16 cellular contexts compared by ENCODE assay signal in genomic region chr12:109553471-109553870, GRCh38. TPM values are rescaled to one million over a fixed set of nuclear protein-coding genes. Genes with fewer than 3 reads are reported as not detected.
DNase-seq lines count a peak whose midpoint lies in the region; ATAC-seq and TF ChIP-seq lines count a peak whose summit lies in the region.
"Had no signal": no experiment of that assay in that cellular context is flagged by ENCODE, and none has a peak within 500 bp of the region (broad histone marks: within the 10 kb centered on the region; RNA-seq: fewer than 3 reads in every experiment).

No MANE protein-coding gene starts in this region.

- H3K4me1 ChIP-seq in lower lobe of right lung: no peaks in the 10 kb centered on the region

- no peak for TF ChIP-seq CTCF in lower lobe of right lung (IDR thresholded peaks at IDR 0.05)

- intact Hi-C loops in lower lobe of right lung (cut with DNase I): no loop called here

- H3K27ac ChIP-seq in lower lobe of right lung: no peak overlapping the region
- H3K27ac ChIP-seq: Peyer's patch had no signal

- H3K9me3 ChIP-seq in lower lobe of right lung: no peaks in the 10 kb centered on the region
- H3K9me3 ChIP-seq: Peyer's patch had no signal

- no peak for ATAC-seq in lower lobe of right lung
- ATAC-seq: CD8-positive, alpha-beta T cell had no signal

- H3K27me3 ChIP-seq in lower lobe of right lung (ENCODE audit: low read depth): peaks cover 24% of the 10 kb centered on the region
- H3K27me3 ChIP-seq: Peyer's patch had no signal

- DNase-seq in GM03348 (ENCODE audit: low spot score) (peak; percentile 44), glomerular visceral epithelial cell (ENCODE audit: extremely low spot score) (peak; percentile 36), non-pigmented ciliary epithelial cell (ENCODE audit: low read depth) (peak; percentile 34), lower lobe of right lung (no peak), T1000 (lab: John Stamatoyannopoulos, UW) (no peak)
- DNase-seq in stimulated activated naive CD4-positive, alpha-beta T cell (lab: John Stamatoyannopoulos, UW): no peak
- DNase-seq: CD8-positive, alpha-beta T cell; DMS79 treated with DMSO at 0.1 percent for 48 hours; GOT3; KG1; NCI-H1092; NCI-H2081 treated with DMSO at 0.1 percent for 48 hours; NCI-H510A treated with DMSO at 0.1 percent for 48 hours; Peyer's patch; SHP77 treated with DMSO at 0.1 percent for 48 hours had no signal

- H3K4me3 ChIP-seq in lower lobe of right lung: no peak overlapping the region
- H3K4me3 ChIP-seq: Peyer's patch had no signal

- H3K36me3 ChIP-seq in lower lobe of right lung: no peaks in the 10 kb centered on the region

- 0 out of 2 replicates have a peak, but pooled peaks have one; percentile 8 for TF ChIP-seq POLR2A in Raji (IDR thresholded peaks at IDR 0.05; ENCODE audit: insufficient read depth, low read depth, low read length)

RNA-seq across cellular contexts. Expression of gene MMAB, which starts 19.8 kb away (rescaled TPM):
- total RNA-seq in lower lobe of right lung: 55.0 TPM

RNA-seq across cellular contexts. Expression of gene MVK, which starts 20.1 kb away (rescaled TPM):
- total RNA-seq in lower lobe of right lung: 25.1 TPM

Comparison
In these comparisons a context has a peak if more than half of its experiments do, and no peak if none do; other contexts are left out.
1. DNase-seq: peak in GM03348 (single experiment), glomerular visceral epithelial cell (single experiment) and non-pigmented ciliary epithelial cell (single experiment); none in lower lobe of right lung (single experiment), T1000 (single experiment) and stimulated activated naive CD4-positive, alpha-beta T cell (0 of 6).